Comparison of ENCODE assay signal across 16 cellular contexts in the genomic region with DNA sequence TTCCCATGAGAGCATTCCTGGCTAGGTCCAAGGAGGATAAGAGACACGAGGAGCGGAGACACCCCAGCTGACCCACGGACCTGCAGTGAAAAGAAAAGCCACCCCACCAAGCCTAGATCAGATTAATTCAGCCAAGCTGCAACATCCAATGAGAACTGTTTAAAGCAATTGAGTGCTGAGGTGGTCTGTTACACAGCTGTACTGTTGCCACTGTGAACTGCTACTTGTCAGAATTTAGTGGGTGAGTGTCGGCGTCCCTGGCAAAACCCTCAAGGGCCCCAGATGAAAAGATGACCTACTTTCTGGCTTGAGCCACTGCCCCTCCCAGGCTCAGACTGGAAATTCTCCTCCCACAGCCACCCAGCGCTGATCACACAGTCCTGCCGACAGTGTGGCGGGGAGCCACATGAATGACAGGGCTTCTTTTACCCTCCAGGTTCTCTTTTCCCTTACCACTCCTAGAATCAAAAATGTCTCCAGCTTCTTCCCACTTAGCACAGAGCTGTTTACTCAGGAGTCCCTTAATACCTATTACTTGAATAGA. TPM values are rescaled to one million over a fixed set of nuclear protein-coding genes. Genes with fewer than 3 reads are reported as not detected.
DNase-seq lines count a peak whose midpoint lies in the region; ATAC-seq, FAIRE-seq and TF ChIP-seq lines count a peak whose summit lies in the region.
"Had no signal": no experiment of that assay in that cellular context is flagged by ENCODE, and none has a peak within 500 bp of the region (broad histone marks: within the 10 kb centered on the region; RNA-seq: fewer than 3 reads in every experiment).

No MANE protein-coding gene starts in this region.

- no peak overlapping the region for H3K9ac ChIP-seq in kidney (ENCODE audit: low read length in 2 of 2)

- TF ChIP-seq CTCF in WERI-Rb-1 (IDR thresholded peaks at IDR 0.05; ENCODE audit: low read depth, low read length) (no peak), chondrocyte (IDR thresholded peaks at IDR 0.05) (no peak), kidney (IDR thresholded peaks at IDR 0.05; ENCODE audit: borderline replicate concordance, extremely low read depth, insufficient read depth) (no peak), upper lobe of left lung (IDR thresholded peaks at IDR 0.05) (no peak)

- no peak for TF ChIP-seq POLR2A in upper lobe of left lung (IDR thresholded peaks at IDR 0.05)

- H3K27ac ChIP-seq in WERI-Rb-1 (no peak overlapping the region), kidney (ENCODE audit: low read depth in 2 of 2, low read length in 2 of 2) (peak overlapping the region; percentile 7 to 57), upper lobe of left lung (no peak overlapping the region)
- H3K27ac ChIP-seq: neutrophil, SK-N-MC had no signal

- H3K4me1 ChIP-seq in kidney (ENCODE audit: control insufficient read depth in 1 of 2, insufficient read depth in 1 of 2, low read depth in 1 of 2, low read length in 2 of 2): peaks cover 4 to 5% of the 10 kb centered on the region in 2 donors
- no peaks in the 10 kb centered on the region for H3K4me1 ChIP-seq in upper lobe of left lung

- H3K4me1 Mint-ChIP-seq in chondrocyte (ENCODE audit: low read depth): peaks cover 40% of the 10 kb centered on the region
- H3K4me1 Mint-ChIP-seq: CD4-positive, CD25-positive, alpha-beta regulatory T cell had no signal

- no peak overlapping the region for H3K4me3 Mint-ChIP-seq in chondrocyte (ENCODE audit: unreplicated experiment)
- H3K4me3 Mint-ChIP-seq: activated CD4-positive, alpha-beta memory T cell treated with anti-CD3 and anti-CD28 coated beads, Interleukin-2, amount 10 ng/mL, durations not matched to agents 7 days and 5 days; CD4-positive, CD25-positive, alpha-beta regulatory T cell; stimulated activated naive CD8-positive, alpha-beta T cell treated with anti-CD3 and anti-CD28 coated beads, Interleukin-15, amount 100 ng/mL, for 72 hours had no signal

- WGBS in upper lobe of left lung, 2 donors: 69 to 72% methylated on average over 8 of the region's 8 CpGs

- H3K9me3 ChIP-seq in WERI-Rb-1 (ENCODE audit: severe bottlenecking) (peaks cover 11% of the 10 kb centered on the region), kidney (ENCODE audit: control insufficient read depth in 1 of 2, low read length in 2 of 2) (peaks cover 0 to 5% of the 10 kb centered on the region in 2 donors), upper lobe of left lung (peaks cover 0 to 12% (median 6%) of the 10 kb centered on the region in 4 donors)

- DNase-seq in WERI-Rb-1 (peak; percentile 30), chondrocyte (ENCODE audit: low spot score) (no peak), kidney (no peak), upper lobe of left lung (no peak), NCI-H1105 (lab: John Stamatoyannopoulos, UW) (no peak)
- no peak for DNase-seq in activated CD8-positive, alpha-beta memory T cell treated with anti-CD3 and anti-CD28 coated beads, Interleukin-2, amount 50 U/mL, for 48 hours
- DNase-seq: activated CD4-positive, alpha-beta memory T cell treated with anti-CD3 and anti-CD28 coated beads, Interleukin-2, amount 10 ng/mL, durations not matched to agents 7 days and 5 days; CD4-positive, CD25-positive, alpha-beta regulatory T cell; DND-41; Karpas-422; NCI-H1417 treated with DMSO at 0.1 percent for 48 hours; stimulated activated naive CD8-positive, alpha-beta T cell treated with anti-CD3 and anti-CD28 coated beads, Interleukin-15, amount 100 ng/mL, for 72 hours had no signal

- FAIRE-seq in kidney (lab: Jason Lieb, UNC): no peak

- H3K27me3 ChIP-seq in WERI-Rb-1 (ENCODE audit: insufficient read depth, low read depth, severe bottlenecking) (no peaks in the 10 kb centered on the region), upper lobe of left lung (no peaks in the 10 kb centered on the region)
- H3K27me3 ChIP-seq: neutrophil had no signal

- intact Hi-C loops in kidney (cut with DNase I): no loop called here

- H3K9me3 Mint-ChIP-seq in chondrocyte (ENCODE audit: low read depth): peaks cover 9% of the 10 kb centered on the region

- ATAC-seq in upper lobe of left lung (ENCODE audit: low FRiP score in 2 of 2) (peak; percentile 19 to 76), HG03025 (IDR thresholded peaks at IDR 0.05; ENCODE audit: low FRiP score, unreplicated experiment) (no peak)
- ATAC-seq: stimulated activated naive CD8-positive, alpha-beta T cell treated with anti-CD3 and anti-CD28 coated beads, Interleukin-15, amount 100 ng/mL, for 72 hours had no signal

- no peak for TF ChIP-seq EP300 in upper lobe of left lung (IDR thresholded peaks at IDR 0.05)

- peaks cover 2% of the 10 kb centered on the region for H3K36me3 Mint-ChIP-seq in chondrocyte (ENCODE audit: low read depth)
- H3K36me3 Mint-ChIP-seq: CD4-positive, CD25-positive, alpha-beta regulatory T cell had no signal

- no peaks in the 10 kb centered on the region for H3K27me3 Mint-ChIP-seq in chondrocyte (ENCODE audit: low read depth)
- H3K27me3 Mint-ChIP-seq: activated CD4-positive, alpha-beta memory T cell treated with anti-CD3 and anti-CD28 coated beads, Interleukin-2, amount 10 ng/mL, durations not matched to agents 7 days and 5 days had no signal

- H3K4me3 ChIP-seq in WERI-Rb-1 (ENCODE audit: low read depth, low read length) (no peak overlapping the region), kidney (ENCODE audit: low read length in 2 of 2) (no peak overlapping the region), upper lobe of left lung (no peak overlapping the region)
- H3K4me3 ChIP-seq: SK-N-MC had no signal

- peak overlapping the region; percentile 92 for H3K27ac Mint-ChIP-seq in chondrocyte (ENCODE audit: unreplicated experiment)
- H3K27ac Mint-ChIP-seq: activated CD4-positive, alpha-beta memory T cell treated with anti-CD3 and anti-CD28 coated beads, Interleukin-2, amount 10 ng/mL, durations not matched to agents 7 days and 5 days; activated T-helper 2 cell treated with anti-CD3 and anti-CD28 coated beads, Interferon-gamma antibody, Interleukin-2, Interleukin-4, amounts not matched to agents 10 μg/mL and 5 μg/mL and 100 μg/mL, durations not matched to agents 14 hours and 24 hours and 36 hours; CD4-positive, CD25-positive, alpha-beta regulatory T cell; stimulated activated naive CD8-positive, alpha-beta T cell treated with anti-CD3 and anti-CD28 coated beads, Interleukin-15, amount 100 ng/mL, for 72 hours had no signal

- no peaks in the 10 kb centered on the region for H3K36me3 ChIP-seq in WERI-Rb-1
- H3K36me3 ChIP-seq in kidney (ENCODE audit: control insufficient read depth in 1 of 2, insufficient read depth in 2 of 2, low read length in 2 of 2): no peaks in the 10 kb centered on the region
- no peaks in the 10 kb centered on the region for H3K36me3 ChIP-seq in upper lobe of left lung
- H3K36me3 ChIP-seq: neutrophil had no signal

RNA-seq across cellular contexts. Expression of gene KBTBD12, which starts 26.4 kb away (rescaled TPM):
- total RNA-seq in chondrocyte: not detected in 3 replicates
- total RNA-seq in kidney: 1.4 TPM
- polyA plus RNA-seq in kidney (ENCODE audit: insufficient read depth, low read depth, low replicate concordance): 1.6 TPM
- total RNA-seq in upper lobe of left lung: 1 to 10 TPM in 2 of 6 donors, under 1 TPM in 4; 0.37 to 2.1 (median 0.71) TPM
- total RNA-seq: activated CD4-positive, alpha-beta memory T cell treated with anti-CD3 and anti-CD28 coated beads, Interleukin-2, amount 10 ng/mL, durations not matched to agents 7 days and 5 days; CD4-positive, CD25-positive, alpha-beta regulatory T cell had no signal
- polyA plus RNA-seq: CD4-positive, CD25-positive, alpha-beta regulatory T cell had no signal

Comparison
In these comparisons a context has a peak if more than half of its experiments do, and no peak if none do; other contexts are left out.
1. H3K27ac ChIP-seq: peak in kidney (2 of 2); none in WERI-Rb-1 (single experiment) and upper lobe of left lung (0 of 4).